Comparison of ENCODE assay signal across 1 cellular context in the genomic region with DNA sequence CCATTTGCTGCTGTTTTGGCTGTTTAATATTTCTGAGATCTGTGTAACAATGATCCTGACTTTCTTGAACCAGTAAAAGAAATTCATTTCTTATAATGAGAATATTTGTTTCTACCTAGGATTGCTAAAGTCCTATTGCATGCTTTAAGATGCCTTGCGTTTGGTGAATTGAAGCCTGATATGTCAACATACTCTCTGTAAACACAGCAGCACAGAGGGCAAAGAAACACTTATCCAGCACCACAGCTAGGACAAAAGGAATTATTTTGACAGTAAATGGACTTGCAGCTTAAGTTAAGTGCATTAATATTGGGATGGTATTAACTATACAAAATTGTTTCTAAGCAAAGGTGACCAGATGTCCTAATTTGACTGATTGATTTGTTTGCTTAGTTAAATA.
TF ChIP-seq lines count a peak whose summit lies in the region.

No MANE protein-coding gene starts in this region.

TF ChIP-seq in HepG2, 621 proteins besides CTCF, POLR2A, EP300 and RAD21 (continued from another document):
- TF ChIP-seq, protein P1, sequence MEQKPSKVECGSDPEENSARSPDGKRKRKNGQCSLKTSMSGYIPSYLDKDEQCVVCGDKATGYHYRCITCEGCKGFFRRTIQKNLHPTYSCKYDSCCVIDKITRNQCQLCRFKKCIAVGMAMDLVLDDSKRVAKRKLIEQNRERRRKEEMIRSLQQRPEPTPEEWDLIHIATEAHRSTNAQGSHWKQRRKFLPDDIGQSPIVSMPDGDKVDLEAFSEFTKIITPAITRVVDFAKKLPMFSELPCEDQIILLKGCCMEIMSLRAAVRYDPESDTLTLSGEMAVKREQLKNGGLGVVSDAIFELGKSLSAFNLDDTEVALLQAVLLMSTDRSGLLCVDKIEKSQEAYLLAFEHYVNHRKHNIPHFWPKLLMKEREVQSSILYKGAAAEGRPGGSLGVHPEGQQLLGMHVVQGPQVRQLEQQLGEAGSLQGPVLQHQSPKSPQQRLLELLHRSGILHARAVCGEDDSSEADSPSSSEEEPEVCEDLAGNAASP (CRISPR knock-in tag; IDR thresholded peaks at IDR 0.05; ENCODE audit: borderline replicate concordance), result no peak
TF ChIP-seq in HepG2: peak in this region for 1.
